Comparison of ENCODE assay signal across 12 cellular contexts in genomic region chr4:68681298-68681697, GRCh38. TPM values are rescaled to one million over a fixed set of nuclear protein-coding genes. Genes with fewer than 3 reads are reported as not detected.
"Had no signal": no experiment of that assay in that cellular context is flagged by ENCODE, and none has a peak within 500 bp of the region (broad histone marks: within the 10 kb centered on the region; RNA-seq: fewer than 3 reads in every experiment).

No MANE protein-coding gene starts in this region.

RNA-seq across cellular contexts. Expression of gene UGT2B15, which starts 10.8 kb away (rescaled TPM):
- total RNA-seq: activated CD4-positive, alpha-beta memory T cell treated with anti-CD3 and anti-CD28 coated beads, Interleukin-2, amount 10 ng/mL, durations not matched to agents 7 days and 5 days; activated CD4-positive, alpha-beta T cell treated with anti-CD3 and anti-CD28 coated beads for 36 hours; activated CD4-positive, alpha-beta T cell treated with anti-CD3 and anti-CD28 coated beads, Interleukin-2, amount 10 ng/mL, durations not matched to agents 7 days and 5 days; activated CD8-positive, alpha-beta memory T cell treated with anti-CD3 and anti-CD28 coated beads, Interleukin-2, amount 10 ng/mL, durations not matched to agents 7 days and 5 days; activated CD8-positive, alpha-beta T cell treated with anti-CD3 and anti-CD28 coated beads, Interleukin-2, amount 10 ng/mL, durations not matched to agents 7 days and 5 days; activated naive CD8-positive, alpha-beta T cell treated with anti-CD3 and anti-CD28 coated beads, Interleukin-2, amount 10 ng/mL, durations not matched to agents 7 days and 5 days; activated T-helper 2 cell treated with anti-CD3 and anti-CD28 coated beads, Interferon-gamma antibody, Interleukin-2, Interleukin-4, amounts not matched to agents 10 μg/mL and 5 μg/mL and 100 μg/mL, durations not matched to agents 14 hours and 24 hours and 36 hours; bronchial epithelial cell; cardiac muscle cell; chondrocyte; T-helper 17 cell; T-helper 2 cell treated with Interferon-gamma antibody and Interleukin-4, amounts not matched to agents 100 ng/mL and 5 ng/mL, for 36 hours had no signal
- polyA plus RNA-seq: cardiac muscle cell had no signal
